Comparison of ENCODE assay signal across 1 cellular context in genomic region chr5:93611900-93612898, GRCh38.
TF ChIP-seq lines count a peak whose summit lies in the region.

No MANE protein-coding gene starts in this region.

TF ChIP-seq in PFSK-1, 5 proteins besides CTCF, POLR2A, EP300 and RAD21 (continued from another document):
- TF ChIP-seq SIN3A (IDR thresholded peaks at IDR 0.05; ENCODE audit: borderline replicate concordance, insufficient read depth, low read length) = no peak
